ENCODE assay signal across 10 cellular contexts in genomic region chr17:74748279-74748528, GRCh38. TPM values are rescaled to one million over a fixed set of nuclear protein-coding genes. Genes with fewer than 3 reads are reported as not detected.
DNase-seq lines count a peak whose midpoint lies in the region; ATAC-seq and TF ChIP-seq lines count a peak whose summit lies in the region.
"Had no signal": no experiment of that assay in that cellular context is flagged by ENCODE, and none has a peak within 500 bp of the region (broad histone marks: within the 10 kb centered on the region; RNA-seq: fewer than 3 reads in every experiment).

No MANE protein-coding gene starts in this region.

- H2AFZ ChIP-seq in IMR-90 (replicated peaks; ENCODE audit: low read length, poor library complexity) (peak overlapping the region; percentile 83), osteoblast (ENCODE audit: low read length) (peak overlapping the region; percentile 59)

- CTCF ChIA-PET in IMR-90 (lab: Yijun Ruan, JAX), result no interaction called here

- no peak overlapping the region for H3K56ac ChIP-seq in IMR-90 (ENCODE audit: extremely low read depth, insufficient read depth, low read length)

- WGBS in IMR-90 (ENCODE audit: extremely low coverage in 2 of 2, insufficient read length in 1 of 2), 2 experiments, result 0% methylated on average over 23 of the region's 34 CpGs; no CpG with 5 or more reads in 1 of the 2 experiments

- peaks cover 6 to 22% of the 10 kb centered on the region in 2 experiments for H3K79me1 ChIP-seq in IMR-90 (ENCODE audit: low read depth in 1 of 2, low read length in 2 of 2)

- H3K23ac ChIP-seq in IMR-90 (ENCODE audit: low read depth, low read length), result no peak overlapping the region

- H3K4me1 ChIP-seq in IMR-90 (ENCODE audit: control insufficient read depth, insufficient read depth, low read length), result peaks cover 8% of the 10 kb centered on the region; the same call in 1 of the 2 replicates
- peaks cover 13% of the 10 kb centered on the region for H3K4me1 ChIP-seq in osteoblast (ENCODE audit: insufficient read depth, low read length)

- no peak overlapping the region for H3K27ac ChIP-seq in IMR-90 (ENCODE audit: insufficient read depth, low read length)
- peak overlapping the region in 1 of 2 donors; percentile 60 for H3K27ac ChIP-seq in coronary artery
- no peak overlapping the region for H3K27ac ChIP-seq in osteoblast (ENCODE audit: low read depth, low read length)

- H3K4ac ChIP-seq in IMR-90 (ENCODE audit: low read depth, low read length), result peak overlapping the region; percentile 19; the same call in 1 of the 2 replicates

- no peak for TF ChIP-seq RAD21 in IMR-90 (IDR thresholded peaks at IDR 0.05; ENCODE audit: low read length)

- H3K9me3 ChIP-seq in IMR-90 (ENCODE audit: control insufficient read depth, insufficient read depth, low read length), result no peaks in the 10 kb centered on the region
- no peaks in the 10 kb centered on the region for H3K9me3 ChIP-seq in osteoblast (ENCODE audit: low read depth, low read length)

- no peak overlapping the region for H2AK5ac ChIP-seq in IMR-90 (ENCODE audit: low read depth, low read length)

- peak overlapping the region; percentile 57 to 58; a peak in 2 of 4 replicates for H4K8ac ChIP-seq in IMR-90 (ENCODE audit: low read depth in 2 of 2, low read length in 2 of 2)

- intact Hi-C loops in IMR-90 (cut with micrococcal nuclease), result loop anchor here (2.0 to 5.0 kb wide), 2 partner anchors 19 to 94 kb away; no protein-coding TSS in a partner anchor

- no peak overlapping the region; the same call in 1 of the 2 replicates for H3K4me2 ChIP-seq in IMR-90 (ENCODE audit: low read depth, low read length)
- peak overlapping the region; percentile 77 for H3K4me2 ChIP-seq in osteoblast (ENCODE audit: insufficient read depth, low read length)

- no peak for TF ChIP-seq POLR2A in IMR-90 (IDR thresholded peaks at IDR 0.05; ENCODE audit: low read depth, low read length)

- H3K79me2 ChIP-seq in osteoblast (ENCODE audit: insufficient read depth, low read length), result peaks cover 41% of the 10 kb centered on the region

- H2BK15ac ChIP-seq in IMR-90 (ENCODE audit: low read depth, low read length), result no peak overlapping the region

- H3K36me3 ChIP-seq in IMR-90 (ENCODE audit: control insufficient read depth, insufficient read depth, low read length), result no peaks in the 10 kb centered on the region
- no peaks in the 10 kb centered on the region for H3K36me3 ChIP-seq in osteoblast (ENCODE audit: insufficient read depth, low read length)

- peaks cover 3% of the 10 kb centered on the region for H3K9me1 ChIP-seq in IMR-90 (ENCODE audit: insufficient read depth, low read length)

- H3K4me3 ChIP-seq in IMR-90 (ENCODE audit: insufficient read depth, low read depth, low read length) (peak overlapping the region; percentile 50), coronary artery (peak overlapping the region; percentile 88), osteoblast (ENCODE audit: insufficient read depth, low read length) (peak overlapping the region; percentile 86)

- no peak overlapping the region for H4K5ac ChIP-seq in IMR-90 (ENCODE audit: low read depth, low read length)

- POLR2A ChIA-PET in IMR-90 (lab: Charles Lee; ENCODE audit: unreplicated experiment), result no interaction called here

- DNase-seq in DMS153 treated with DMSO at 0.1 percent for 48 hours (lab: John Stamatoyannopoulos, UW; ENCODE audit: unreplicated experiment), result peak; percentile 76
- no peak for DNase-seq in IMR-90
- no peak for DNase-seq in coronary artery (ENCODE audit: low spot score)
- no peak for DNase-seq in osteoblast (ENCODE audit: insufficient read length, low spot score, missing footprints)
- DNase-seq in ureter (ENCODE audit: low spot score), result no peak
- no peak for DNase-seq in omental fat pad (ENCODE audit: low spot score)

- H2BK20ac ChIP-seq in IMR-90 (ENCODE audit: low read depth, low read length), result no peak overlapping the region

- H3K18ac ChIP-seq in IMR-90 (ENCODE audit: low read depth, low read length), result no peak overlapping the region

- H4K91ac ChIP-seq in IMR-90 (ENCODE audit: insufficient read depth, low read depth, low read length), result no peak overlapping the region; the same call in 1 of the 2 replicates

- H2BK120ac ChIP-seq in IMR-90 (ENCODE audit: low read depth, low read length), result no peak overlapping the region

- ATAC-seq in IMR-90 (ENCODE audit: low read depth) (no peak), GM21360 (IDR thresholded peaks at IDR 0.05; ENCODE audit: unreplicated experiment) (no peak), omental fat pad (ENCODE audit: low FRiP score) (no peak), GM21723 (IDR thresholded peaks at IDR 0.05; ENCODE audit: unreplicated experiment) (no peak)

- dilution Hi-C loops in IMR-90 (cut with HindIII; ENCODE audit: low sequenced_read_pairs, unreplicated experiment), result no loop called here

- H2AK9ac ChIP-seq in IMR-90 (replicated peaks; ENCODE audit: low read depth, low read length, poor library complexity), result peak overlapping the region; percentile 11

- H2BK5ac ChIP-seq in IMR-90 (ENCODE audit: low read depth, low read length, poor library complexity, severe bottlenecking), result no peak overlapping the region

- TF ChIP-seq CTCF in IMR-90 (conservative IDR thresholded peaks at IDR 0.05; ENCODE audit: low read depth, low read length), result peak; percentile 12; the same call in 1 of the 2 replicates
- no peak for TF ChIP-seq CTCF in coronary artery (IDR thresholded peaks at IDR 0.05)
- no peak for TF ChIP-seq CTCF in osteoblast (IDR thresholded peaks at IDR 0.05; ENCODE audit: extremely low read depth, low read depth, low read length)
- no peak for TF ChIP-seq CTCF in omental fat pad (IDR thresholded peaks at IDR 0.05)

- no peak overlapping the region for H3K14ac ChIP-seq in IMR-90 (replicated peaks; ENCODE audit: low read depth, low read length)

- 0 out of 2 replicates have a peak overlapping the region, but pooled peaks have one; percentile 11 for H3K9ac ChIP-seq in IMR-90 (ENCODE audit: low read depth, low read length)

- H3K27me3 ChIP-seq in IMR-90 (ENCODE audit: control insufficient read depth, insufficient read depth, low read length) (no peaks in the 10 kb centered on the region), osteoblast (ENCODE audit: insufficient read depth, low read length) (no peaks in the 10 kb centered on the region)

- H4K20me1 ChIP-seq in IMR-90 (ENCODE audit: insufficient read depth, low read length), result peaks cover 4% of the 10 kb centered on the region; the same call in 1 of the 2 replicates
- H4K20me1 ChIP-seq in osteoblast (ENCODE audit: insufficient read depth, low read length), result peaks cover 10% of the 10 kb centered on the region

- BruUV-seq in IMR-90 (replicated peaks; lab: Mats Ljungman, UMichigan), result no TSS peak

- in situ Hi-C loops in IMR-90 (cut with MboI; ENCODE audit: low sequenced_read_pairs), result loop anchor here (10.0 kb wide), 1 partner anchor 207 kb away; no protein-coding TSS in a partner anchor

TF ChIP-seq in IMR-90, 13 proteins besides CTCF, POLR2A, EP300 and RAD21 (continues in another document):
- TF ChIP-seq RFX5 (IDR thresholded peaks at IDR 0.05; ENCODE audit: low read depth, low read length) (no peak), BHLHE40 (IDR thresholded peaks at IDR 0.05; ENCODE audit: low read depth, low read length) (no peak), NFE2L2 (IDR thresholded peaks at IDR 0.05; ENCODE audit: low read depth, low read length) (no peak), MAFK (IDR thresholded peaks at IDR 0.05; ENCODE audit: low read depth, low read length) (no peak), SMC3 (IDR thresholded peaks at IDR 0.05; ENCODE audit: low read depth, low read length) (no peak), RCOR1 (IDR thresholded peaks at IDR 0.05; ENCODE audit: insufficient replicate concordance, low read length) (no peak), CHD1 (IDR thresholded peaks at IDR 0.05; ENCODE audit: low read depth, low read length) (no peak), MAZ (IDR thresholded peaks at IDR 0.05; ENCODE audit: borderline replicate concordance, low read depth, low read length) (no peak), CEBPB (IDR thresholded peaks at IDR 0.05; ENCODE audit: low read depth, low read length) (no peak), MXI1 (IDR thresholded peaks at IDR 0.05; ENCODE audit: borderline replicate concordance, low read depth, low read length) (no peak), FOS (IDR thresholded peaks at IDR 0.05; ENCODE audit: low read depth, low read length) (no peak), USF2 (IDR thresholded peaks at IDR 0.05; ENCODE audit: low read depth, low read length) (no peak)

RNA-seq across cellular contexts. Expression of gene NHERF1, which starts 0.2 kb away (rescaled TPM):
- total RNA-seq in IMR-90 (2012; rRNA removed), result 3.3 and 3.8 TPM in 2 replicates
- polyA plus RNA-seq in IMR-90 (2012; rRNA removed), result 11.8 and 14.5 TPM in 2 replicates
- polyA plus RNA-seq in IMR-90 (2012; cell fraction: cytosol; rRNA removed), result 12.1 and 16.9 TPM in 2 replicates
- 8.0 and 9.1 TPM in 2 replicates for polyA plus RNA-seq in IMR-90 (2012; cell fraction: nucleus; rRNA removed; ENCODE audit: low replicate concordance)
- total RNA-seq in osteoblast, result 15.9 and 22.1 TPM in 2 replicates
- 20.6 TPM for total RNA-seq in ureter
- total RNA-seq in omental fat pad, result 10 to 100 TPM; 18.0 to 51.7 (median 21.8) TPM

RNA-seq across cellular contexts. Expression of gene RAB37, which starts 11.1 kb away (rescaled TPM):
- total RNA-seq in IMR-90 (2012; rRNA removed), result not detected in 2 replicates
- polyA plus RNA-seq in IMR-90 (2012; rRNA removed), result 0.19 TPM in 1 of 2 replicates, not detected in the other
- 0.09 and 0.10 TPM in 2 replicates for polyA plus RNA-seq in IMR-90 (2012; cell fraction: cytosol; rRNA removed)
- 0.12 and 0.16 TPM in 2 replicates for polyA plus RNA-seq in IMR-90 (2012; cell fraction: nucleus; rRNA removed; ENCODE audit: low replicate concordance)
- total RNA-seq in osteoblast, result under 0.01 and 0.36 TPM in 2 replicates
- total RNA-seq in ureter, result 2.3 TPM
- total RNA-seq in omental fat pad, result 1 to 10 TPM in 2 of 4 donors, under 1 TPM in 2; 0.48 to 3.0 (median 1.4) TPM

RNA-seq across cellular contexts. Expression of gene NAT9, which starts 27.9 kb away (rescaled TPM):
- 25.8 and 48.9 TPM in 2 replicates for total RNA-seq in IMR-90 (2012; rRNA removed)
- polyA plus RNA-seq in IMR-90 (2012; rRNA removed), result 60.7 and 62.0 TPM in 2 replicates
- 37.4 and 41.6 TPM in 2 replicates for polyA plus RNA-seq in IMR-90 (2012; cell fraction: cytosol; rRNA removed)
- polyA plus RNA-seq in IMR-90 (2012; cell fraction: nucleus; rRNA removed; ENCODE audit: low replicate concordance), result 399 and 532 TPM in 2 replicates
- 33.0 and 35.1 TPM in 2 replicates for total RNA-seq in osteoblast
- total RNA-seq in ureter, result 65.1 TPM
- total RNA-seq in omental fat pad, result 10 to 100 TPM; 15.1 to 35.9 (median 24.2) TPM

RNA-seq across cellular contexts. Expression of gene CD300LF, which starts 35.5 kb away (rescaled TPM):
- not detected in 2 replicates for total RNA-seq in IMR-90 (2012; rRNA removed)
- not detected in 2 replicates for polyA plus RNA-seq in IMR-90 (2012; rRNA removed)
- not detected in 2 replicates for polyA plus RNA-seq in IMR-90 (2012; cell fraction: cytosol; rRNA removed)
- not detected in 2 replicates for polyA plus RNA-seq in IMR-90 (2012; cell fraction: nucleus; rRNA removed; ENCODE audit: low replicate concordance)
- not detected in 2 replicates for total RNA-seq in osteoblast
- total RNA-seq in ureter, result 2.5 TPM
- total RNA-seq in omental fat pad, result 1 to 10 TPM in 3 of 4 donors, not detected in 1; 1.1 to 2.5 (median 2.2) TPM
- total RNA-seq: NCI-H460, pulmonary artery endothelial cell had no signal
